ENCODE assay signal across 2 cellular contexts in genomic region chr4:15809473-15809872, GRCh38.
TF ChIP-seq lines count a peak whose summit lies in the region.

No MANE protein-coding gene starts in this region.

TF ChIP-seq in GM12878, 131 proteins besides CTCF, POLR2A, EP300 and RAD21:
- TF ChIP-seq ZNF207 (IDR thresholded peaks at IDR 0.05; ENCODE audit: borderline replicate concordance) = no peak
- TF ChIP-seq NR2F1 (conservative IDR thresholded peaks at IDR 0.05) = 0 out of 2 replicates have a peak, but pooled peaks have one; percentile 41
- TF ChIP-seq ZNF384 (IDR thresholded peaks at IDR 0.05; ENCODE audit: borderline replicate concordance, low read depth, low read length) = 0 out of 2 replicates have a peak, but pooled peaks have one; percentile 4

TF ChIP-seq in SK-N-SH, 30 proteins besides CTCF, POLR2A, EP300 and RAD21:
- TF ChIP-seq FOXJ3 (CRISPR knock-in tag; IDR thresholded peaks at IDR 0.05) (no peak), RCOR1 (IDR thresholded peaks at IDR 0.05; ENCODE audit: low read length) (no peak)
TF ChIP-seq in SK-N-SH: peak in this region for 0.
